12 cellular contexts compared by ENCODE assay signal in genomic region chr12:124556896-124557501, GRCh38. TPM values are rescaled to one million over a fixed set of nuclear protein-coding genes. Genes with fewer than 3 reads are reported as not detected.
DNase-seq lines count a peak whose midpoint lies in the region; ATAC-seq and TF ChIP-seq lines count a peak whose summit lies in the region.
"Had no signal": no experiment of that assay in that cellular context is flagged by ENCODE, and none has a peak within 500 bp of the region (broad histone marks: within the 10 kb centered on the region; RNA-seq: fewer than 3 reads in every experiment).

No MANE protein-coding gene starts in this region.

- H3K4me1 Mint-ChIP-seq in dendritic cell treated with granulocyte-macrophage colony-stimulating factor and Interleukin-4, amounts not matched to agents 40 ng/mL and 50 ng/mL, for 4 days (ENCODE audit: low read depth), result peaks cover 97% of the 10 kb centered on the region

- no peak for TF ChIP-seq POLR2A in stomach (IDR thresholded peaks at IDR 0.05)

- H3K4me1 ChIP-seq in HUES6 (ENCODE audit: control insufficient read depth, insufficient read depth, low read length), result peaks cover 62% of the 10 kb centered on the region
- H3K4me1 ChIP-seq in stomach, result peaks cover 26 to 92% (median 63%) of the 10 kb centered on the region in 4 donors

- peak; percentile 71 for DNase-seq in medulla oblongata (ENCODE audit: extremely low spot score)
- DNase-seq in stomach, result peak; percentile 52
- DNase-seq in GM20000 (ENCODE audit: low spot score), result no peak
- DNase-seq: activated CD8-positive, alpha-beta T cell treated with anti-CD3 and anti-CD28 coated beads for 36 hours; NCI-H2107; PC-3 had no signal

- intact Hi-C loops in dendritic cell treated with granulocyte-macrophage colony-stimulating factor and Interleukin-4, amounts not matched to agents 40 ng/mL and 50 ng/mL, for 4 days (cut with micrococcal nuclease), result no loop called here
- intact Hi-C loops in stomach (cut with DNase I; ENCODE audit: low total_unique reads), result no loop called here

- no peak for ATAC-seq in HG02623 (IDR thresholded peaks at IDR 0.05; ENCODE audit: unreplicated experiment)
- no peak for ATAC-seq in GM21825 (IDR thresholded peaks at IDR 0.05; ENCODE audit: unreplicated experiment)
- ATAC-seq: activated CD8-positive, alpha-beta T cell treated with anti-CD3 and anti-CD28 coated beads for 36 hours; activated naive CD4-positive, alpha-beta T cell treated with anti-CD3 and anti-CD28 coated beads, Interleukin-2, amount 50 U/mL, for 72 hours; PC-3 had no signal

- H3K9ac ChIP-seq in HUES6 (ENCODE audit: low read length), result peak overlapping the region; percentile 5

- H3K27me3 Mint-ChIP-seq in dendritic cell treated with granulocyte-macrophage colony-stimulating factor and Interleukin-4, amounts not matched to agents 40 ng/mL and 50 ng/mL, for 4 days, result no peaks in the 10 kb centered on the region
- H3K27me3 Mint-ChIP-seq: activated CD8-positive, alpha-beta T cell treated with anti-CD3 and anti-CD28 coated beads for 36 hours had no signal

- TF ChIP-seq CTCF in stomach (IDR thresholded peaks at IDR 0.05), result no peak
- no peak for TF ChIP-seq CTCF in GM20000 (IDR thresholded peaks at IDR 0.05; ENCODE audit: extremely low read depth, missing control alignments)

- H3K4me3 ChIP-seq in HUES6 (ENCODE audit: low read depth, low read length), result no peak overlapping the region
- no peak overlapping the region for H3K4me3 ChIP-seq in stomach

- H3K27ac Mint-ChIP-seq in dendritic cell treated with granulocyte-macrophage colony-stimulating factor and Interleukin-4, amounts not matched to agents 40 ng/mL and 50 ng/mL, for 4 days, result peak overlapping the region; percentile 64
- H3K27ac Mint-ChIP-seq: activated CD8-positive, alpha-beta T cell treated with anti-CD3 and anti-CD28 coated beads for 36 hours; T-helper 1 cell treated with Interleukin-12 subunit alpha and Interleukin-12 subunit beta and Interleukin-4 antibody, amounts not matched to agents 30 μg/mL and 1 μg/mL, for 36 hours had no signal

- H3K9me3 ChIP-seq in HUES6 (ENCODE audit: control insufficient read depth, insufficient read depth, low read depth, low read length), result no peaks in the 10 kb centered on the region
- no peaks in the 10 kb centered on the region for H3K9me3 ChIP-seq in stomach

- no peaks in the 10 kb centered on the region for H3K36me3 ChIP-seq in HUES6 (ENCODE audit: control insufficient read depth, insufficient read depth, low read length)
- no peaks in the 10 kb centered on the region for H3K36me3 ChIP-seq in stomach

- H3K27ac ChIP-seq in HUES6 (ENCODE audit: low read depth, low read length), result peak overlapping the region; percentile 29; the same call in 1 of the 2 replicates
- H3K27ac ChIP-seq in stomach, result peak overlapping the region in 2 of 5 donors; percentile 11 to 62

- 54 to 71% (median 67%) methylated on average over 22 of the region's 22 CpGs for WGBS in stomach, 5 donors

- no peaks in the 10 kb centered on the region for H3K27me3 ChIP-seq in HUES6 (ENCODE audit: control insufficient read depth, insufficient read depth, low read length)
- no peaks in the 10 kb centered on the region for H3K27me3 ChIP-seq in stomach

- H3K36me3 Mint-ChIP-seq in dendritic cell treated with granulocyte-macrophage colony-stimulating factor and Interleukin-4, amounts not matched to agents 40 ng/mL and 50 ng/mL, for 4 days (ENCODE audit: low read depth), result peaks cover 65% of the 10 kb centered on the region
- H3K36me3 Mint-ChIP-seq: activated naive CD4-positive, alpha-beta T cell treated with anti-CD3 and anti-CD28 coated beads, Interleukin-2, amount 50 U/mL, for 72 hours had no signal

- no peaks in the 10 kb centered on the region for H3K9me3 Mint-ChIP-seq in dendritic cell treated with granulocyte-macrophage colony-stimulating factor and Interleukin-4, amounts not matched to agents 40 ng/mL and 50 ng/mL, for 4 days
- H3K9me3 Mint-ChIP-seq: activated CD8-positive, alpha-beta T cell treated with anti-CD3 and anti-CD28 coated beads for 36 hours; activated naive CD4-positive, alpha-beta T cell treated with anti-CD3 and anti-CD28 coated beads, Interleukin-2, amount 50 U/mL, for 72 hours; T-helper 1 cell treated with Interleukin-12 subunit alpha and Interleukin-12 subunit beta and Interleukin-4 antibody, amounts not matched to agents 30 μg/mL and 1 μg/mL, for 36 hours had no signal

- TF ChIP-seq EP300 in stomach (IDR thresholded peaks at IDR 0.05), result no peak

- H3K4me3 Mint-ChIP-seq in dendritic cell treated with granulocyte-macrophage colony-stimulating factor and Interleukin-4, amounts not matched to agents 40 ng/mL and 50 ng/mL, for 4 days, result no peak overlapping the region
- H3K4me3 Mint-ChIP-seq: activated CD8-positive, alpha-beta T cell treated with anti-CD3 and anti-CD28 coated beads for 36 hours; T-helper 1 cell treated with Interleukin-12 subunit alpha and Interleukin-12 subunit beta and Interleukin-4 antibody, amounts not matched to agents 30 μg/mL and 1 μg/mL, for 36 hours had no signal

RNA-seq across cellular contexts. Expression of gene NCOR2, which starts 10.4 kb away (rescaled TPM):
- 100 to 1,000 TPM in 4 of 5 donors, 10 to 100 TPM in 1; 61.7 to 292 (median 116) TPM for total RNA-seq in stomach
- polyA plus RNA-seq in stomach, result 10 to 100 TPM; 27.2 to 49.6 (median 37.7) TPM
